ENCODE assay signal across 11 cellular contexts in the genomic region with DNA sequence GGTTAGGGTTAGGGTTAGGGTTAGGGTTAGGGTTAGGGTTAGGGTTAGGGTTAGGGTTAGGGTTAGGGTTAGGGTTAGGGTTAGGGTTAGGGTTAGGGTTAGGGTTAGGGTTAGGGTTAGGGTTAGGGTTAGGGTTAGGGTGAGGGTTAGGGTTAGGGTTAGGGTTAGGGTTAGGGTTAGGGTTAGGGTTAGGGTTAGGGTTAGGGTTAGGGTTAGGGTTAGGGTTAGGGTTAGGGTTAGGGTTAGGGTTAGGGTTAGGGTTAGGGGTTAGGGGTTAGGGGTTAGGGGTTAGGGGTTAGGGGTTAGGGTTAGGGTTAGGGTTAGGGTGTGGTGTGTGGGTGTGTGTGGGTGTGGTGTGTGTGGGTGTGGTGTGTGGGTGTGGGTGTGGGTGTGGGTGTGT. TPM values are rescaled to one million over a fixed set of nuclear protein-coding genes. Genes with fewer than 3 reads are reported as not detected.
A peak's percentile ranks its signal among the peaks of the same experiment; 100 is the strongest.
DNase-seq lines count a peak whose midpoint lies in the region; ATAC-seq, FAIRE-seq and TF ChIP-seq lines count a peak whose summit lies in the region.
"Not testable (repeated sequence)": the region's sequence is repeated elsewhere in the genome, so short reads cannot be mapped to it uniquely, and the experiment has no call there.
"Had no signal": no experiment of that assay in that cellular context is flagged by ENCODE, and none has a peak within 500 bp of the region (broad histone marks: within the 10 kb centered on the region; RNA-seq: fewer than 3 reads in every experiment).

No MANE protein-coding gene starts in this region.

- H2BK15ac ChIP-seq in H1 (ENCODE audit: low read length), result not testable (repeated sequence)

- not testable (repeated sequence) for H3K27ac Mint-ChIP-seq in activated naive CD8-positive, alpha-beta T cell treated with anti-CD3 and anti-CD28 coated beads, Interleukin-2, amount 10 ng/mL, durations not matched to agents 7 days and 5 days; memory B cell; osteocyte (ENCODE audit: unreplicated experiment)

- not testable (repeated sequence) for TF ChIP-seq EP300 in H1 (IDR thresholded peaks at IDR 0.05; ENCODE audit: borderline replicate concordance in 1 of 2, low read depth in 2 of 2, low read length in 2 of 2)

- not testable (repeated sequence) for H3K4me1 ChIP-seq in H1 (replicated peaks in 1 of 4; ENCODE audit: control insufficient read depth in 3 of 4, insufficient read depth in 4 of 4, low read length in 3 of 4)

- H3K18ac ChIP-seq in H1 (ENCODE audit: extremely low read depth, low read length), result not testable (repeated sequence)

- H3K36me3 ChIP-seq in H1 (ENCODE audit: control insufficient read depth in 2 of 4, insufficient read depth in 4 of 4, low read length in 3 of 4), result not testable (repeated sequence)

- H2BK5ac ChIP-seq in H1 (ENCODE audit: low read depth, low read length), result not testable (repeated sequence)

- peak; percentile 95 for FAIRE-seq in H1 (lab: Jason Lieb, UNC)

- H3K4me2 ChIP-seq in H1 (ENCODE audit: insufficient read depth in 1 of 2, low read depth in 2 of 2, low read length in 2 of 2), result not testable (repeated sequence)

- not testable (repeated sequence) for TF ChIP-seq CTCF in GM12875 (IDR thresholded peaks at IDR 0.05; ENCODE audit: borderline replicate concordance, insufficient read depth, low read depth, low read length); H1 (IDR thresholded peaks at IDR 0.05; ENCODE audit: control extremely low read depth in 1 of 3, insufficient read depth in 1 of 3, low read depth in 1 of 3, low read length in 3 of 3); osteocyte (IDR thresholded peaks at IDR 0.05)

- not testable (repeated sequence) for TF ChIP-seq RAD21 in H1 (IDR thresholded peaks at IDR 0.05 in 1 of 2, conservative IDR thresholded peaks at IDR 0.05 in 1 of 2; ENCODE audit: low read depth in 2 of 2, low read length in 2 of 2)

- not testable (repeated sequence) for H3K27me3 ChIP-seq in H1 (replicated peaks in 1 of 4; ENCODE audit: control insufficient read depth in 3 of 4, extremely low read depth in 1 of 4, insufficient read depth in 3 of 4, low read length in 3 of 4)

- H2AK5ac ChIP-seq in H1 (ENCODE audit: low read depth, low read length), result not testable (repeated sequence)

- H3K14ac ChIP-seq in H1 (ENCODE audit: insufficient read length), result not testable (repeated sequence)

- not testable (repeated sequence) for H3K23ac ChIP-seq in H1 (ENCODE audit: insufficient read length)

- H3K27me3 Mint-ChIP-seq in activated naive CD8-positive, alpha-beta T cell treated with anti-CD3 and anti-CD28 coated beads, Interleukin-2, amount 10 ng/mL, durations not matched to agents 7 days and 5 days; memory B cell; osteocyte (ENCODE audit: unreplicated experiment): not testable (repeated sequence)

- not testable (repeated sequence) for H2BK20ac ChIP-seq in H1 (ENCODE audit: low read length)

- not testable (repeated sequence) for H3K56ac ChIP-seq in H1 (replicated peaks; ENCODE audit: insufficient read length, low read depth, low read length)

- H4K91ac ChIP-seq in H1 (replicated peaks; ENCODE audit: insufficient read length, low read length), result not testable (repeated sequence)

- peak overlapping the region; percentile 14 for H3K4me3 ChIP-seq in GM12875 (ENCODE audit: low read depth, low read length)
- H3K4me3 ChIP-seq in H1 (ENCODE audit: extremely low read depth in 1 of 4, insufficient read depth in 2 of 4, low read depth in 3 of 4, low read length in 4 of 4), result not testable (repeated sequence)

- H3K79me2 ChIP-seq in H1 (ENCODE audit: control insufficient read depth in 1 of 2, insufficient read depth in 2 of 2, low read length in 2 of 2), result not testable (repeated sequence)

- not testable (repeated sequence) for H3K23me2 ChIP-seq in H1 (ENCODE audit: low read depth, low read length)

- not testable (repeated sequence) for H4K20me1 ChIP-seq in H1 (replicated peaks in 1 of 2; ENCODE audit: control insufficient read depth in 1 of 2, insufficient read depth in 2 of 2, low read length in 2 of 2)

- not testable (repeated sequence) for H3K79me1 ChIP-seq in H1 (ENCODE audit: low read depth, low read length)

- H3K27ac ChIP-seq in H1 (ENCODE audit: low read depth, low read length), result not testable (repeated sequence)

- not testable (repeated sequence) for H3K4me3 Mint-ChIP-seq in activated naive CD8-positive, alpha-beta T cell treated with anti-CD3 and anti-CD28 coated beads, Interleukin-2, amount 10 ng/mL, durations not matched to agents 7 days and 5 days; memory B cell; osteocyte (ENCODE audit: unreplicated experiment)

- not testable (repeated sequence) for H3K9me3 Mint-ChIP-seq in activated naive CD8-positive, alpha-beta T cell treated with anti-CD3 and anti-CD28 coated beads, Interleukin-2, amount 10 ng/mL, durations not matched to agents 7 days and 5 days; memory B cell; osteocyte (ENCODE audit: unreplicated experiment)

- DNase-seq in activated CD4-positive, alpha-beta T cell treated with anti-CD3 and anti-CD28 coated beads for 4 hours, result peak; percentile 12 to 23
- DNase-seq in activated naive CD8-positive, alpha-beta T cell treated with anti-CD3 and anti-CD28 coated beads, Interleukin-2, amount 10 ng/mL, durations not matched to agents 7 days and 5 days, result peak; percentile 62
- peak in 1 of 2 experiments; percentile 58 for DNase-seq in H1 (ENCODE audit: low read depth in 1 of 2, low spot score in 2 of 2)
- peak; percentile 37 to 56 for DNase-seq in memory B cell (ENCODE audit: low spot score in 2 of 2)
- DNase-seq in osteocyte (ENCODE audit: extremely low spot score, unreplicated experiment), result peak; percentile 71

- CTCF ChIA-PET in H1 (lab: Charles Lee; ENCODE audit: partially characterized antibody), result not testable (repeated sequence)

- H3K4me1 Mint-ChIP-seq in activated naive CD8-positive, alpha-beta T cell treated with anti-CD3 and anti-CD28 coated beads, Interleukin-2, amount 10 ng/mL, durations not matched to agents 7 days and 5 days; memory B cell; osteocyte (ENCODE audit: unreplicated experiment): not testable (repeated sequence)

- H3K9me3 ChIP-seq in H1 (ENCODE audit: insufficient read depth in 2 of 2, low read depth in 1 of 2, low read length in 1 of 2), result not testable (repeated sequence)

- not testable (repeated sequence) for H3K4ac ChIP-seq in H1 (replicated peaks; ENCODE audit: insufficient read length, low read depth, low read length)

- not testable (repeated sequence) for H4K5ac ChIP-seq in H1 (ENCODE audit: insufficient read length, low read depth, low read length)

- H2AFZ ChIP-seq in H1 (ENCODE audit: low read length), result not testable (repeated sequence)

- peak; percentile 56 for ATAC-seq in HG03521 (IDR thresholded peaks at IDR 0.05; ENCODE audit: unreplicated experiment)
- not testable (repeated sequence) for ATAC-seq in activated naive CD8-positive, alpha-beta T cell treated with anti-CD3 and anti-CD28 coated beads, Interleukin-2, amount 10 ng/mL, durations not matched to agents 7 days and 5 days (ENCODE audit: low read depth); memory B cell (ENCODE audit: low read depth)

- H2BK120ac ChIP-seq in H1 (replicated peaks; ENCODE audit: low read depth, low read length), result not testable (repeated sequence)

- not testable (repeated sequence) for H3K36me3 Mint-ChIP-seq in activated naive CD8-positive, alpha-beta T cell treated with anti-CD3 and anti-CD28 coated beads, Interleukin-2, amount 10 ng/mL, durations not matched to agents 7 days and 5 days; memory B cell; osteocyte (ENCODE audit: unreplicated experiment)

- H3K9ac ChIP-seq in H1 (replicated peaks in 1 of 4; ENCODE audit: extremely low read depth in 1 of 4, low read depth in 3 of 4, low read length in 3 of 4), result not testable (repeated sequence)

- TF ChIP-seq POLR2A in H1 (IDR thresholded peaks at IDR 0.05; ENCODE audit: control extremely low read depth in 1 of 2, low read depth in 2 of 2, low read length in 2 of 2), result not testable (repeated sequence)

- H2BK12ac ChIP-seq in H1 (ENCODE audit: low read depth, low read length), result not testable (repeated sequence)

- not testable (repeated sequence) for H4K8ac ChIP-seq in H1 (ENCODE audit: extremely low read depth, insufficient read depth, low read length)

- POLR2A ChIA-PET in activated naive CD8-positive, alpha-beta T cell treated with anti-CD3 and anti-CD28 coated beads, Interleukin-2, amount 10 ng/mL, durations not matched to agents 7 days and 5 days (lab: Charles Lee); H1 (lab: Charles Lee; ENCODE audit: partially characterized antibody): not testable (repeated sequence)

RNA-seq across cellular contexts. Expression of a gene that starts 33.0 kb away (rescaled TPM):
- 10 to 100 TPM; 30.5 to 31.4 TPM for total RNA-seq in activated naive CD8-positive, alpha-beta T cell treated with anti-CD3 and anti-CD28 coated beads, Interleukin-2, amount 10 ng/mL, durations not matched to agents 7 days and 5 days
- 0.21 and 0.28 TPM in 2 replicates for total RNA-seq in H1 (2021; fragmentation: NEBNext Ultra II Directional; extraction: Animal tissue kit (Norgen Biotek cat#: 25700))
- 0.14 and 0.35 TPM in 2 replicates for polyA plus RNA-seq in H1 (2011; rRNA removed)
- 0.36 TPM for polyA plus RNA-seq in H1 (2011; cell fraction: cytosol; rRNA removed)
- 1.2 TPM for polyA plus RNA-seq in H1 (2011; cell fraction: nucleus; rRNA removed)
- polyA plus RNA-seq in H1 (2012, experiment 1 of 2), result 0.17 to 0.34 TPM (median 0.21 TPM) in 4 replicates
- 0.08 TPM for polyA plus RNA-seq in H1 (2012, experiment 2 of 2)
- polyA plus RNA-seq in H1 (2013, experiment 1 of 2), result 0.14 TPM
- polyA plus RNA-seq in H1 (2013, experiment 2 of 2), result 0.22 TPM
- 0.54 TPM in 1 of 2 replicates, not detected in the other for polyA minus RNA-seq in H1 (2011; rRNA and poly(A)+ RNA removed)
- polyA minus RNA-seq in H1 (2011; cell fraction: cytosol; rRNA and poly(A)+ RNA removed), result not detected
- polyA minus RNA-seq in H1 (2011; cell fraction: nucleus; rRNA and poly(A)+ RNA removed), result 2.6 TPM
- total RNA-seq in osteocyte, result not detected in 2 replicates
- total RNA-seq: A172, H4, LHCN-M2 had no signal
- polyA plus RNA-seq: BJ had no signal

Comparison
In these comparisons a context has a peak if more than half of its experiments do, and no peak if none do; other contexts are left out.
1. RNA of a gene that starts 33.0 kb away (total RNA-seq): 30.5 to 31.4 TPM in activated naive CD8-positive, alpha-beta T cell treated with anti-CD3 and anti-CD28 coated beads, Interleukin-2, amount 10 ng/mL, durations not matched to agents 7 days and 5 days; 0.21 to 0.28 TPM in H1 and not detected in osteocyte; every median in the first group is over 10 times any median in the second.